28 cellular contexts compared by ENCODE assay signal in genomic region chr10:69883680-69884375, GRCh38.
DNase-seq lines count a peak whose midpoint lies in the region; ATAC-seq and TF ChIP-seq lines count a peak whose summit lies in the region.
"Had no signal": no experiment of that assay in that cellular context is flagged by ENCODE, and none has a peak within 500 bp of the region (broad histone marks: within the 10 kb centered on the region; RNA-seq: fewer than 3 reads in every experiment).

No MANE protein-coding gene starts in this region.

- H3K79me2 ChIP-seq in GM23248 (ENCODE audit: insufficient read depth) = no peaks in the 10 kb centered on the region

- intact Hi-C loops in mucosa of descending colon (cut with DNase I, micrococcal nuclease) = loop anchor here in 1 of 2 donors (2.0 kb wide), 1 partner anchor 31 kb away; no protein-coding TSS in a partner anchor
- intact Hi-C loops in lower leg skin (cut with DNase I; ENCODE audit: low total_unique reads) = no loop called here

- 0 out of 2 replicates have a peak, but pooled peaks cover 8% of the 10 kb centered on the region for H3F3A ChIP-seq in GM23248 (ENCODE audit: insufficient read depth)

- peak; percentile 74 for DNase-seq in GM23248
- peak in 1 of 3 donors; percentile 7 for DNase-seq in mucosa of descending colon
- no peak for DNase-seq in type B pancreatic cell (ENCODE audit: extremely low spot score, unreplicated experiment)
- no peak for DNase-seq in lower leg skin (ENCODE audit: low spot score in 2 of 2)
- DNase-seq: ACHN; activated CD4-positive, alpha-beta T cell treated with anti-CD3 and anti-CD28 coated beads for 4 hours; activated CD8-positive, alpha-beta T cell treated with anti-CD3 and anti-CD28 coated beads, Interleukin-2, amount 10 ng/mL, durations not matched to agents 7 days and 5 days; amniotic stem cell; effector CD4-positive, alpha-beta T cell; EL; Kasumi-1; SHP77 treated with DMSO at 0.1 percent for 48 hours; stimulated activated naive B cell treated with anti-CD40 and anti-IgM and Interleukin-4, amounts not matched to agents 10 μg/mL and 1 μg/mL and 100 μg/mL, for 72 hours; testis; uterus had no signal

- WGBS in GM23248 (ENCODE audit: low coverage in 1 of 2, low lambda C conversion rate in 2 of 2, missing lambda C conversion rate in 2 of 2), 2 experiments = 30 to 33% methylated on average over 6 of the region's 6 CpGs
- 74 to 80% methylated on average over 6 of the region's 6 CpGs for WGBS in lower leg skin, 2 donors

- peaks cover 26% of the 10 kb centered on the region for H3K4me1 Mint-ChIP-seq in type B pancreatic cell (ENCODE audit: unreplicated experiment)
- H3K4me1 Mint-ChIP-seq: activated naive CD4-positive, alpha-beta T cell treated with anti-CD3 and anti-CD28 coated beads, Interleukin-2, amount 50 U/mL, for 24 hours; activated T-helper 17 cell treated with anti-CD3 and anti-CD28 coated beads, Interleukin-2, amount 50 U/mL, for 72 hours had no signal

- no peaks in the 10 kb centered on the region for H3K36me3 Mint-ChIP-seq in type B pancreatic cell
- H3K36me3 Mint-ChIP-seq: activated naive CD4-positive, alpha-beta T cell treated with anti-CD3 and anti-CD28 coated beads, Interleukin-2, amount 50 U/mL, for 24 hours; mesothelial cell of epicardium; natural killer cell treated with Interleukin-12 subunit alpha and Interleukin-12 subunit beta and Interleukin-15 and Interleukin-18, amount 100 ng/mL, for 72 hours; stimulated activated naive B cell treated with anti-CD40 and anti-IgM and Interleukin-4, amounts not matched to agents 10 μg/mL and 1 μg/mL and 100 μg/mL, for 72 hours had no signal

- H3K27ac Mint-ChIP-seq in type B pancreatic cell = peak overlapping the region; percentile 14
- H3K27ac Mint-ChIP-seq: activated CD8-positive, alpha-beta T cell treated with anti-CD3 and anti-CD28 coated beads, Interleukin-2, amount 10 ng/mL, durations not matched to agents 7 days and 5 days; activated naive CD4-positive, alpha-beta T cell treated with anti-CD3 and anti-CD28 coated beads, Interleukin-2, amount 50 U/mL, for 24 hours; activated T-helper 17 cell treated with anti-CD3 and anti-CD28 coated beads, Interleukin-2, amount 50 U/mL, for 72 hours; mesothelial cell of epicardium; natural killer cell treated with Interleukin-12 subunit alpha and Interleukin-12 subunit beta and Interleukin-15 and Interleukin-18, amount 100 ng/mL, for 72 hours; stimulated activated naive B cell treated with anti-CD40 and anti-IgM and Interleukin-4, amounts not matched to agents 10 μg/mL and 1 μg/mL and 100 μg/mL, for 72 hours had no signal

- H3K27me3 Mint-ChIP-seq in type B pancreatic cell = peaks cover 17% of the 10 kb centered on the region

- no peak for TF ChIP-seq CTCF in mucosa of descending colon (IDR thresholded peaks at IDR 0.05)
- TF ChIP-seq CTCF in type B pancreatic cell (conservative IDR thresholded peaks at IDR 0.05) = no peak
- TF ChIP-seq CTCF in lower leg skin (IDR thresholded peaks at IDR 0.05) = no peak

- no peaks in the 10 kb centered on the region for H3K27me3 ChIP-seq in GM23248 (replicated peaks; ENCODE audit: insufficient read depth)
- H3K27me3 ChIP-seq: BLaER1, breast epithelium, Peyer's patch, testis, uterus had no signal

- TF ChIP-seq POLR2A in lower leg skin (IDR thresholded peaks at IDR 0.05) = no peak

- H3K4me3 ChIP-seq in GM23248 = no peak overlapping the region
- no peak overlapping the region for H3K4me3 ChIP-seq in mucosa of descending colon
- no peak overlapping the region for H3K4me3 ChIP-seq in lower leg skin (ENCODE audit: low read depth, poor library complexity, severe bottlenecking)
- H3K4me3 ChIP-seq: BLaER1, breast epithelium, GM12878, Peyer's patch, skin epidermis, testis, uterus had no signal

- H3K9ac ChIP-seq in GM23248 = no peak overlapping the region
- H3K9ac ChIP-seq: BLaER1 had no signal

- 0 out of 2 replicates have a peak overlapping the region, but pooled peaks have one; percentile 6 for H3K27ac ChIP-seq in GM23248
- H3K27ac ChIP-seq in cingulate gyrus (ENCODE audit: low read depth, low read length) = peak overlapping the region; percentile 58
- H3K27ac ChIP-seq: BLaER1, breast epithelium, testis, uterus, VCaP had no signal

- in situ Hi-C loops in GM23248 (cut with MboI) = no loop called here

- peaks cover 6% of the 10 kb centered on the region; the same call in 1 of the 2 replicates for H3K4me1 ChIP-seq in GM23248 (ENCODE audit: insufficient read depth)
- peaks cover 17% of the 10 kb centered on the region for H3K4me1 ChIP-seq in mucosa of descending colon (ENCODE audit: low read depth)
- H3K4me1 ChIP-seq: breast epithelium, uterus had no signal

- H3K36me3 ChIP-seq in GM23248 (ENCODE audit: low read depth) = no peaks in the 10 kb centered on the region
- H3K36me3 ChIP-seq in mucosa of descending colon (ENCODE audit: low read depth) = no peaks in the 10 kb centered on the region
- H3K36me3 ChIP-seq: BLaER1, breast epithelium, Peyer's patch, uterus had no signal

- H3K4me3 Mint-ChIP-seq in type B pancreatic cell = no peak overlapping the region
- H3K4me3 Mint-ChIP-seq: activated CD8-positive, alpha-beta T cell treated with anti-CD3 and anti-CD28 coated beads, Interleukin-2, amount 10 ng/mL, durations not matched to agents 7 days and 5 days; activated naive CD4-positive, alpha-beta T cell treated with anti-CD3 and anti-CD28 coated beads, Interleukin-2, amount 50 U/mL, for 24 hours; activated T-helper 17 cell treated with anti-CD3 and anti-CD28 coated beads, Interleukin-2, amount 50 U/mL, for 72 hours; mesothelial cell of epicardium; natural killer cell treated with Interleukin-12 subunit alpha and Interleukin-12 subunit beta and Interleukin-15 and Interleukin-18, amount 100 ng/mL, for 72 hours; stimulated activated naive B cell treated with anti-CD40 and anti-IgM and Interleukin-4, amounts not matched to agents 10 μg/mL and 1 μg/mL and 100 μg/mL, for 72 hours had no signal

- H4K20me1 ChIP-seq in GM23248 (ENCODE audit: insufficient read depth) = no peaks in the 10 kb centered on the region
- H4K20me1 ChIP-seq: BLaER1 had no signal

- no peak overlapping the region for H3K4me2 ChIP-seq in GM23248 (ENCODE audit: unreplicated experiment)
- H3K4me2 ChIP-seq: BLaER1 had no signal

- H3K9me3 Mint-ChIP-seq in type B pancreatic cell = no peaks in the 10 kb centered on the region
- H3K9me3 Mint-ChIP-seq: activated naive CD4-positive, alpha-beta T cell treated with anti-CD3 and anti-CD28 coated beads, Interleukin-2, amount 50 U/mL, for 24 hours; activated T-helper 17 cell treated with anti-CD3 and anti-CD28 coated beads, Interleukin-2, amount 50 U/mL, for 72 hours; mesothelial cell of epicardium; natural killer cell treated with Interleukin-12 subunit alpha and Interleukin-12 subunit beta and Interleukin-15 and Interleukin-18, amount 100 ng/mL, for 72 hours; stimulated activated naive B cell treated with anti-CD40 and anti-IgM and Interleukin-4, amounts not matched to agents 10 μg/mL and 1 μg/mL and 100 μg/mL, for 72 hours had no signal

- H2AFZ ChIP-seq in GM23248 = no peak overlapping the region

- ATAC-seq in mucosa of descending colon (peak; percentile 19), HG03045 (IDR thresholded peaks at IDR 0.05; ENCODE audit: unreplicated experiment) (no peak), HG03342 (IDR thresholded peaks at IDR 0.05; ENCODE audit: unreplicated experiment) (no peak)
- ATAC-seq: activated CD8-positive, alpha-beta T cell treated with anti-CD3 and anti-CD28 coated beads, Interleukin-2, amount 10 ng/mL, durations not matched to agents 7 days and 5 days; natural killer cell treated with Interleukin-12 subunit alpha and Interleukin-12 subunit beta and Interleukin-15 and Interleukin-18, amount 100 ng/mL, for 72 hours had no signal

- H3K9me2 ChIP-seq in GM23248 (ENCODE audit: insufficient read depth) = no peaks in the 10 kb centered on the region

- no peaks in the 10 kb centered on the region for H3K9me3 ChIP-seq in GM23248 (ENCODE audit: low read depth)
- no peaks in the 10 kb centered on the region for H3K9me3 ChIP-seq in mucosa of descending colon
- H3K9me3 ChIP-seq: BLaER1, breast epithelium, Peyer's patch, testis, uterus had no signal
